27 cellular contexts compared by ENCODE assay signal in the genomic region with DNA sequence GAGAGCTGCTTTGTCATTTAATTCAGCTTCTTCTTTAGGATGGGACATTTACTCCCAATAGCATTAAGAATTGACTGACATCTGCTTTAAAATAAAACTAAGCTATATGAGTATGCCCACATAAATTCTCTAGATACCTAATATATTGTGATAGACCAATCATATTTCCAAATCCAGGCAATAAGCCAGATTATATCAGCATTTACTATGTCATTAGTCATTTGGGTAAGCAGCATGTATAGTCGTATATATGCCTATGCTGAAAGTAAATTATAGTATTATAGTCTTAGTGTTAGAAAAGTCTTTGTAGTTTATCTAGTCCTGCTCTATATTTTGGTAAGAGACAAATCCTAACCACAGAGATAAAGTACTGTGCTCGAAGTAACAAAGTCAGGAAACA.
A peak's percentile ranks its signal among the peaks of the same experiment; 100 is the strongest.
DNase-seq lines count a peak whose midpoint lies in the region; ATAC-seq, FAIRE-seq and TF ChIP-seq lines count a peak whose summit lies in the region.
"Had no signal": no experiment of that assay in that cellular context is flagged by ENCODE, and none has a peak within 500 bp of the region (broad histone marks: within the 10 kb centered on the region; RNA-seq: fewer than 3 reads in every experiment).

No MANE protein-coding gene starts in this region.

- H3K4me1 ChIP-seq in A549 = no peaks in the 10 kb centered on the region
- H3K4me1 ChIP-seq in testis = no peaks in the 10 kb centered on the region
- H3K4me1 ChIP-seq: BE2C; BLaER1 treated with 17β-estradiol and CSF1 and Interleukin-3, amounts not matched to agents 10 nM and 100 nM had no signal

- CTCF ChIA-PET in A549 (lab: Yijun Ruan, JAX) = no interaction called here

- TF ChIP-seq CTCF in A549 (IDR thresholded peaks at IDR 0.05) (no peak), fibroblast of villous mesenchyme (IDR thresholded peaks at IDR 0.05; ENCODE audit: insufficient read depth, low read depth, low read length) (no peak), testis (IDR thresholded peaks at IDR 0.05) (no peak)

- H3K4me2 ChIP-seq in A549 = no peak overlapping the region
- H3K4me2 ChIP-seq: BLaER1 treated with 17β-estradiol and CSF1 and Interleukin-3, amounts not matched to agents 10 nM and 100 nM had no signal

- H3K36me3 ChIP-seq in testis (ENCODE audit: low read depth, missing control alignments) = no peaks in the 10 kb centered on the region
- H3K36me3 ChIP-seq: BE2C; BLaER1 treated with 17β-estradiol and CSF1 and Interleukin-3, amounts not matched to agents 10 nM and 100 nM had no signal

- H3K4me3 ChIP-seq in A549 = no peak overlapping the region
- no peak overlapping the region for H3K4me3 ChIP-seq in fibroblast of villous mesenchyme (ENCODE audit: low read depth, low read length)
- no peak overlapping the region for H3K4me3 ChIP-seq in testis
- H3K4me3 ChIP-seq: BLaER1 treated with 17β-estradiol and CSF1 and Interleukin-3, amounts not matched to agents 10 nM and 100 nM had no signal

- FAIRE-seq in A549 (lab: Jason Lieb, UNC) = peak; percentile 39
- no peak for FAIRE-seq in GM19239 (lab: Jason Lieb, UNC)
- FAIRE-seq: A204.1, D721Med, GM12891, GM18507 had no signal

- DNase-seq in A549 (ENCODE audit: low read depth in 1 of 2, low spot score in 1 of 2) = no peak
- DNase-seq in HCEC 1CT = peak; percentile 4
- peak; percentile 54 for DNase-seq in amniotic epithelial cell (ENCODE audit: low read depth)
- peak; percentile 62 for DNase-seq in fibroblast of villous mesenchyme (ENCODE audit: low read depth)
- DNase-seq in testis = no peak
- DNase-seq in head of caudate nucleus = no peak
- DNase-seq in GM19239 (ENCODE audit: insufficient read length, low spot score) = no peak
- no peak for DNase-seq in activated effector memory CD4-positive, alpha-beta T cell treated with Interleukin-2 at 50 U/mL for 16 hours
- DNase-seq: ACHN; AML-193; BE2C; CD4-positive, alpha-beta T cell; CD8-positive, alpha-beta memory T cell; DMS 273 treated with DMSO at 0.1 percent for 48 hours; DMS79; EL; GF-D8; GOT3; H7; HFFc6 had no signal

- peaks cover under 1% of the 10 kb centered on the region; the same call in 1 of the 3 replicates for H3K9me3 ChIP-seq in A549
- no peaks in the 10 kb centered on the region for H3K9me3 ChIP-seq in testis
- H3K9me3 ChIP-seq: BE2C had no signal

- no peaks in the 10 kb centered on the region for H3K27me3 ChIP-seq in testis
- H3K27me3 ChIP-seq: BE2C; BLaER1 treated with 17β-estradiol and CSF1 and Interleukin-3, amounts not matched to agents 10 nM and 100 nM had no signal

- POLR2A ChIA-PET in A549 (lab: Yijun Ruan, JAX) = no interaction called here

- ATAC-seq in A549 = no peak
- ATAC-seq: HCT116 had no signal

- H3K27ac ChIP-seq in A549 (no peak overlapping the region), testis (no peak overlapping the region)
- H3K27ac ChIP-seq: 22Rv1; BLaER1 treated with 17β-estradiol and CSF1 and Interleukin-3, amounts not matched to agents 10 nM and 100 nM had no signal

- TF ChIP-seq RAD21 in A549 (conservative IDR thresholded peaks at IDR 0.05 in 1 of 2, IDR thresholded peaks at IDR 0.05 in 1 of 2) = no peak

- no peak for TF ChIP-seq POLR2A in A549 (IDR thresholded peaks at IDR 0.05; ENCODE audit: low read length)
- no peak for TF ChIP-seq POLR2A in testis (IDR thresholded peaks at IDR 0.05)

- intact Hi-C loops in testis (cut with DNase I; ENCODE audit: low total_unique reads) (no loop called here), head of caudate nucleus (cut with DNase I) (no loop called here)

- TF ChIP-seq EP300 in A549 (IDR thresholded peaks at IDR 0.05) = no peak

- WGBS in A549 (ENCODE audit: missing lambda C conversion rate) = 38% methylated on average over 2 of the region's 2 CpGs
- 62 to 74% methylated on average over 2 of the region's 2 CpGs for WGBS in testis, 2 donors

TF ChIP-seq in A549, 52 proteins besides CTCF, POLR2A, EP300 and RAD21 (continues in another document):
- no peak for TF ChIP-seq GATA3 (IDR thresholded peaks at IDR 0.05; ENCODE audit: borderline replicate concordance)
- no peak for TF ChIP-seq EHF (CRISPR knock-in tag; IDR thresholded peaks at IDR 0.05)
- TF ChIP-seq RNF2 (IDR thresholded peaks at IDR 0.05; ENCODE audit: borderline replicate concordance, low read depth) = no peak
- TF ChIP-seq, protein P1, sequence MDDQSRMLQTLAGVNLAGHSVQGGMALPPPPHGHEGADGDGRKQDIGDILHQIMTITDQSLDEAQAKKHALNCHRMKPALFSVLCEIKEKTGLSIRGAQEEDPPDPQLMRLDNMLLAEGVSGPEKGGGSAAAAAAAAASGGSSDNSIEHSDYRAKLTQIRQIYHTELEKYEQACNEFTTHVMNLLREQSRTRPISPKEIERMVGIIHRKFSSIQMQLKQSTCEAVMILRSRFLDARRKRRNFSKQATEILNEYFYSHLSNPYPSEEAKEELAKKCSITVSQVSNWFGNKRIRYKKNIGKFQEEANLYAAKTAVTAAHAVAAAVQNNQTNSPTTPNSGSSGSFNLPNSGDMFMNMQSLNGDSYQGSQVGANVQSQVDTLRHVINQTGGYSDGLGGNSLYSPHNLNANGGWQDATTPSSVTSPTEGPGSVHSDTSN (IDR thresholded peaks at IDR 0.05) = no peak
- TF ChIP-seq POLR2AphosphoS2 (conservative IDR thresholded peaks at IDR 0.05; ENCODE audit: low read length) = no peak
- no peak for TF ChIP-seq HDAC2 (IDR thresholded peaks at IDR 0.05)
- no peak for TF ChIP-seq TP53 (CRISPR knock-in tag; IDR thresholded peaks at IDR 0.05)
- TF ChIP-seq CBX2 (IDR thresholded peaks at IDR 0.05; ENCODE audit: borderline replicate concordance, low read depth) = no peak
- TF ChIP-seq SREBF2 (IDR thresholded peaks at IDR 0.05) = no peak
- TF ChIP-seq, protein P2, sequence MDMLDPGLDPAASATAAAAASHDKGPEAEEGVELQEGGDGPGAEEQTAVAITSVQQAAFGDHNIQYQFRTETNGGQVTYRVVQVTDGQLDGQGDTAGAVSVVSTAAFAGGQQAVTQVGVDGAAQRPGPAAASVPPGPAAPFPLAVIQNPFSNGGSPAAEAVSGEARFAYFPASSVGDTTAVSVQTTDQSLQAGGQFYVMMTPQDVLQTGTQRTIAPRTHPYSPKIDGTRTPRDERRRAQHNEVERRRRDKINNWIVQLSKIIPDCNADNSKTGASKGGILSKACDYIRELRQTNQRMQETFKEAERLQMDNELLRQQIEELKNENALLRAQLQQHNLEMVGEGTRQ (IDR thresholded peaks at IDR 0.05) = no peak
- TF ChIP-seq E2F6 (IDR thresholded peaks at IDR 0.05; ENCODE audit: borderline replicate concordance, low read depth) = no peak
- no peak for TF ChIP-seq TFCP2L1 (CRISPR knock-in tag; IDR thresholded peaks at IDR 0.05)
- TF ChIP-seq PHF8 (IDR thresholded peaks at IDR 0.05; ENCODE audit: borderline replicate concordance, low read depth) = no peak
- TF ChIP-seq MAX (IDR thresholded peaks at IDR 0.05) = no peak
- no peak for TF ChIP-seq MAZ (IDR thresholded peaks at IDR 0.05; ENCODE audit: borderline replicate concordance, low read depth, low read length)
- TF ChIP-seq, protein P3, sequence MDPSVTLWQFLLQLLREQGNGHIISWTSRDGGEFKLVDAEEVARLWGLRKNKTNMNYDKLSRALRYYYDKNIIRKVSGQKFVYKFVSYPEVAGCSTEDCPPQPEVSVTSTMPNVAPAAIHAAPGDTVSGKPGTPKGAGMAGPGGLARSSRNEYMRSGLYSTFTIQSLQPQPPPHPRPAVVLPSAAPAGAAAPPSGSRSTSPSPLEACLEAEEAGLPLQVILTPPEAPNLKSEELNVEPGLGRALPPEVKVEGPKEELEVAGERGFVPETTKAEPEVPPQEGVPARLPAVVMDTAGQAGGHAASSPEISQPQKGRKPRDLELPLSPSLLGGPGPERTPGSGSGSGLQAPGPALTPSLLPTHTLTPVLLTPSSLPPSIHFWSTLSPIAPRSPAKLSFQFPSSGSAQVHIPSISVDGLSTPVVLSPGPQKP (IDR thresholded peaks at IDR 0.05; ENCODE audit: low read depth, low read length) = no peak
- TF ChIP-seq RARB (CRISPR knock-in tag; IDR thresholded peaks at IDR 0.05) = no peak
- TF ChIP-seq ATOH8 (CRISPR knock-in tag; IDR thresholded peaks at IDR 0.05; ENCODE audit: low read depth) = no peak
- no peak for TF ChIP-seq CHD2 (IDR thresholded peaks at IDR 0.05; ENCODE audit: low read length, partially characterized antibody)

Comparison
In these comparisons a context has a peak if more than half of its experiments do, and no peak if none do; other contexts are left out.
1. DNase-seq: peak in HCEC 1CT (single experiment), amniotic epithelial cell (single experiment) and fibroblast of villous mesenchyme (single experiment); none in A549 (0 of 2), testis (single experiment), head of caudate nucleus (0 of 42), GM19239 (single experiment) and activated effector memory CD4-positive, alpha-beta T cell treated with Interleukin-2 at 50 U/mL for 16 hours (single experiment).